27 cellular contexts compared by ENCODE assay signal in the genomic region with DNA sequence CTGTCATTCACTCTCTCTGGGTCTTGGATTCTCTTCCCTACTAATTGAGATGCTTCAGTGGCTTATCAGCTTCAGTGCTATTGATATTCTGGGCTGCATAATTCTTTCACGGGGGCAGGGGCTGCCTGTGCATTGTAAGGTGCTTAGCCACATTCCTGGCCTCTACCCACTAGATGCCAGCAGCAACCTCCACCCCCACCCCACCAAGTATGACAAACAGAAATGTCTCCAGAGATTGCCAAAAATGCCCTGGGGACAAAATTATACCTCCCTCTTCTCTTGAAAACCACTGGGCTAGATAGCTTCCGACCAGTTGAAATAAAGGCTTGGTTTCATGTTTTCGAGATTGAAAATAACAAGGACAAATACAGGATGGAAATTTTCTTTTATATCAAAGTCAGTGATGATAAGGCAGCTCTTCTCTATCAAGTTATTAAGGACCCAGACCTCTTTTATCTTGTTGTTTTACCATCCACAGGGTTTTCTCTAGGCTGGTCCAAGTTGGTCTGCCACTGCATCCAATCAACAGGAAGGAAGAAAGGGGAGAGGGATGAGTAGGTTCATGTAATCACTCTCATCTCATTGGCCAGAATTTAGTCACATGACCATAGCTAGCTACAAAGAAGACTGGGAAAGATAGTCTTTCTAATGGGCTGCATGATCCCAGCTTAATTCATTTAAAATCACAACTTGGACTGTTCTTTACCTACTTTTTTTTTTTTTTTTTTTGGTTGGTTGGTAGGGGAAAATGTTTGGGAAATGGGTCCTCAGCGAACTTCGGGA.
DNase-seq lines count a peak whose midpoint lies in the region; ATAC-seq, FAIRE-seq and TF ChIP-seq lines count a peak whose summit lies in the region.
"Had no signal": no experiment of that assay in that cellular context is flagged by ENCODE, and none has a peak within 500 bp of the region (broad histone marks: within the 10 kb centered on the region; RNA-seq: fewer than 3 reads in every experiment).

No MANE protein-coding gene starts in this region.

- H3K27me3 ChIP-seq in RWPE2 (ENCODE audit: insufficient read depth, poor library complexity, severe bottlenecking) (no peaks in the 10 kb centered on the region), Peyer's patch (no peaks in the 10 kb centered on the region), breast epithelium (no peaks in the 10 kb centered on the region)
- H3K27me3 ChIP-seq: adrenal gland, upper lobe of left lung had no signal

- H3K27ac ChIP-seq in RWPE2 (ENCODE audit: poor library complexity, severe bottlenecking), result no peak overlapping the region
- no peak overlapping the region for H3K27ac ChIP-seq in Peyer's patch
- no peak overlapping the region for H3K27ac ChIP-seq in breast epithelium
- H3K27ac ChIP-seq: adrenal gland, KMS-11, upper lobe of left lung had no signal

- no peak overlapping the region for H3K4me3 Mint-ChIP-seq in stimulated activated naive B cell treated with anti-CD40 and anti-IgM and Interleukin-4, amounts not matched to agents 10 μg/mL and 1 μg/mL and 100 μg/mL, for 72 hours
- no peak overlapping the region for H3K4me3 Mint-ChIP-seq in activated naive CD8-positive, alpha-beta T cell treated with anti-CD3 and anti-CD28 coated beads for 36 hours
- H3K4me3 Mint-ChIP-seq: activated T-cell treated with anti-CD3 and anti-CD28 coated beads, Interleukin-2, amount 50 U/mL, for 4 hours; CD8-positive, alpha-beta T cell; dendritic cell treated with granulocyte-macrophage colony-stimulating factor and Interleukin-4, amounts not matched to agents 40 ng/mL and 50 ng/mL, for 4 days; neural crest cell had no signal

- no peak overlapping the region for H3K27ac Mint-ChIP-seq in stimulated activated naive B cell treated with anti-CD40 and anti-IgM and Interleukin-4, amounts not matched to agents 10 μg/mL and 1 μg/mL and 100 μg/mL, for 72 hours
- H3K27ac Mint-ChIP-seq in activated naive CD8-positive, alpha-beta T cell treated with anti-CD3 and anti-CD28 coated beads for 36 hours, result no peak overlapping the region
- H3K27ac Mint-ChIP-seq: CD8-positive, alpha-beta T cell; dendritic cell treated with granulocyte-macrophage colony-stimulating factor and Interleukin-4, amounts not matched to agents 40 ng/mL and 50 ng/mL, for 4 days had no signal

- DNase-seq in HTR-8/SVneo (ENCODE audit: insufficient read length, low spot score) (no peak), RWPE2 (ENCODE audit: low spot score) (no peak), fibroblast of mammary gland (ENCODE audit: low read depth) (peak; percentile 13), Peyer's patch (no peak), breast epithelium (ENCODE audit: low spot score in 2 of 2) (no peak)
- DNase-seq in stimulated activated naive B cell treated with anti-CD40 and anti-IgM and Interleukin-4, amounts not matched to agents 10 μg/mL and 1 μg/mL and 100 μg/mL, for 72 hours, result no peak
- DNase-seq in activated naive CD8-positive, alpha-beta T cell treated with anti-CD3 and anti-CD28 coated beads for 36 hours, result no peak
- DNase-seq: activated CD4-positive, alpha-beta T cell treated with anti-CD3 and anti-CD28 coated beads for 4 hours; activated CD8-positive, alpha-beta memory T cell treated with anti-CD3 and anti-CD28 coated beads for 24 hours; activated T-cell treated with anti-CD3 and anti-CD28 coated beads, Interleukin-2, amount 50 U/mL, for 4 hours; adrenal gland; CD8-positive, alpha-beta T cell; GF-D8; mucosa of descending colon; NCI-H1694; NCI-H526 treated with DMSO at 0.1 percent for 48 hours; SIG-M5; T-helper 1 cell; upper lobe of left lung had no signal

- no peaks in the 10 kb centered on the region for H3K36me3 Mint-ChIP-seq in stimulated activated naive B cell treated with anti-CD40 and anti-IgM and Interleukin-4, amounts not matched to agents 10 μg/mL and 1 μg/mL and 100 μg/mL, for 72 hours
- no peaks in the 10 kb centered on the region for H3K36me3 Mint-ChIP-seq in activated naive CD8-positive, alpha-beta T cell treated with anti-CD3 and anti-CD28 coated beads for 36 hours
- H3K36me3 Mint-ChIP-seq: CD8-positive, alpha-beta T cell had no signal

- ATAC-seq in RWPE2 (ENCODE audit: low read depth) (0 out of 3 replicates have a peak, but pooled peaks have one; percentile 21), GM19328 (IDR thresholded peaks at IDR 0.05; ENCODE audit: unreplicated experiment) (no peak)
- ATAC-seq in stimulated activated naive B cell treated with anti-CD40 and anti-IgM and Interleukin-4, amounts not matched to agents 10 μg/mL and 1 μg/mL and 100 μg/mL, for 72 hours (replicated peaks), result peak; percentile 42 to 54
- ATAC-seq: activated T-cell treated with anti-CD3 and anti-CD28 coated beads, Interleukin-2, amount 50 U/mL, for 4 hours; CD8-positive, alpha-beta T cell; mucosa of descending colon had no signal

- H3K36me3 ChIP-seq in RWPE2 (ENCODE audit: low read depth) (no peaks in the 10 kb centered on the region), Peyer's patch (no peaks in the 10 kb centered on the region), breast epithelium (no peaks in the 10 kb centered on the region)
- H3K36me3 ChIP-seq: adrenal gland, upper lobe of left lung had no signal

- H3K4me1 Mint-ChIP-seq in stimulated activated naive B cell treated with anti-CD40 and anti-IgM and Interleukin-4, amounts not matched to agents 10 μg/mL and 1 μg/mL and 100 μg/mL, for 72 hours, result peaks cover 12 to 31% of the 10 kb centered on the region in 2 donors
- H3K4me1 Mint-ChIP-seq in activated naive CD8-positive, alpha-beta T cell treated with anti-CD3 and anti-CD28 coated beads for 36 hours, result no peaks in the 10 kb centered on the region
- H3K4me1 Mint-ChIP-seq: neural crest cell had no signal

- peaks cover 8 to 16% of the 10 kb centered on the region in 2 donors for H3K27me3 Mint-ChIP-seq in stimulated activated naive B cell treated with anti-CD40 and anti-IgM and Interleukin-4, amounts not matched to agents 10 μg/mL and 1 μg/mL and 100 μg/mL, for 72 hours
- H3K27me3 Mint-ChIP-seq in activated naive CD8-positive, alpha-beta T cell treated with anti-CD3 and anti-CD28 coated beads for 36 hours, result peaks cover 15% of the 10 kb centered on the region

- intact Hi-C loops in breast epithelium (cut with DNase I; ENCODE audit: low total_unique reads), result no loop called here

- no peak for TF ChIP-seq POLR2A in Peyer's patch (IDR thresholded peaks at IDR 0.05)
- TF ChIP-seq POLR2A in breast epithelium (IDR thresholded peaks at IDR 0.05), result no peak

- H3K9me3 ChIP-seq in RWPE2 (ENCODE audit: severe bottlenecking) (no peaks in the 10 kb centered on the region), Peyer's patch (no peaks in the 10 kb centered on the region), breast epithelium (no peaks in the 10 kb centered on the region)
- H3K9me3 ChIP-seq: adrenal gland, mucosa of descending colon, upper lobe of left lung had no signal

- TF ChIP-seq CTCF in RWPE2 (IDR thresholded peaks at IDR 0.05; ENCODE audit: poor library complexity, severe bottlenecking) (no peak), fibroblast of mammary gland (conservative IDR thresholded peaks at IDR 0.05; ENCODE audit: control insufficient read depth, insufficient read depth, low read depth, low read length) (no peak), Peyer's patch (IDR thresholded peaks at IDR 0.05) (no peak), breast epithelium (IDR thresholded peaks at IDR 0.05) (no peak)

- peak; percentile 13 for FAIRE-seq in HTR-8/SVneo (lab: Jason Lieb, UNC)
- FAIRE-seq: endometrium, GM18507, keratinocyte, TTC549 had no signal

- H3K4me1 ChIP-seq in RWPE2 (ENCODE audit: insufficient read depth, poor library complexity, severe bottlenecking) (no peaks in the 10 kb centered on the region), Peyer's patch (no peaks in the 10 kb centered on the region), breast epithelium (no peaks in the 10 kb centered on the region)
- H3K4me1 ChIP-seq: adrenal gland had no signal

- H3K9me3 Mint-ChIP-seq in stimulated activated naive B cell treated with anti-CD40 and anti-IgM and Interleukin-4, amounts not matched to agents 10 μg/mL and 1 μg/mL and 100 μg/mL, for 72 hours, result peaks cover 0 to 1% of the 10 kb centered on the region in 2 donors
- H3K9me3 Mint-ChIP-seq in activated naive CD8-positive, alpha-beta T cell treated with anti-CD3 and anti-CD28 coated beads for 36 hours, result no peaks in the 10 kb centered on the region
- H3K9me3 Mint-ChIP-seq: activated T-cell treated with anti-CD3 and anti-CD28 coated beads, Interleukin-2, amount 50 U/mL, for 4 hours; CD8-positive, alpha-beta T cell; dendritic cell treated with granulocyte-macrophage colony-stimulating factor and Interleukin-4, amounts not matched to agents 40 ng/mL and 50 ng/mL, for 4 days; neural crest cell had no signal

- H3K4me3 ChIP-seq in RWPE2 (ENCODE audit: severe bottlenecking) (no peak overlapping the region), fibroblast of mammary gland (ENCODE audit: control insufficient read depth, low read depth, low read length) (no peak overlapping the region), Peyer's patch (no peak overlapping the region), breast epithelium (no peak overlapping the region)
- H3K4me3 ChIP-seq: adrenal gland, mucosa of descending colon, upper lobe of left lung had no signal
